Comparison of ENCODE assay signal across 8 cellular contexts in genomic region chr5:80408976-80409926, GRCh38.
DNase-seq lines count a peak whose midpoint lies in the region; ATAC-seq and TF ChIP-seq lines count a peak whose summit lies in the region.

No MANE protein-coding gene starts in this region.

- TF ChIP-seq CTCF in AG10803 (conservative IDR thresholded peaks at IDR 0.05; ENCODE audit: low read length) (no peak), cardiac fibroblast (IDR thresholded peaks at IDR 0.05; ENCODE audit: low read depth, low read length) (no peak)

- H3K27me3 ChIP-seq in HUES6 (ENCODE audit: control insufficient read depth, insufficient read depth, low read length) (no peaks in the 10 kb centered on the region), muscle layer of duodenum (ENCODE audit: low read depth, low read length) (no peaks in the 10 kb centered on the region)

- no peak for ATAC-seq in GM18858 (IDR thresholded peaks at IDR 0.05; ENCODE audit: unreplicated experiment)

- H3K9ac ChIP-seq in HUES6 (ENCODE audit: low read length) = peak overlapping the region; percentile 5

- H3K4me3 ChIP-seq in AG10803 (ENCODE audit: low read length) (peak overlapping the region; percentile 83), HUES6 (ENCODE audit: low read depth, low read length) (peak overlapping the region; percentile 78), cardiac fibroblast (replicated peaks in 1 of 2; ENCODE audit: low read depth in 2 of 2, low read length in 2 of 2) (peak overlapping the region; percentile 89 to 90), muscle layer of duodenum (ENCODE audit: low read depth in 1 of 2, low read length in 2 of 2) (peak overlapping the region; percentile 82)

- H3K9me3 ChIP-seq in HUES6 (ENCODE audit: control insufficient read depth, insufficient read depth, low read depth, low read length) (no peaks in the 10 kb centered on the region), muscle layer of duodenum (ENCODE audit: control insufficient read depth in 1 of 2, low read length in 2 of 2) (no peaks in the 10 kb centered on the region)

- no peaks in the 10 kb centered on the region for H3K4me1 ChIP-seq in HUES6 (ENCODE audit: control insufficient read depth, insufficient read depth, low read length)
- H3K4me1 ChIP-seq in muscle layer of duodenum (ENCODE audit: control insufficient read depth in 1 of 2, insufficient read depth in 2 of 2, low read length in 2 of 2) = peaks cover 0 to 5% of the 10 kb centered on the region in 2 donors

- H3K36me3 ChIP-seq in HUES6 (ENCODE audit: control insufficient read depth, insufficient read depth, low read length) (peaks cover 3% of the 10 kb centered on the region), muscle layer of duodenum (ENCODE audit: control insufficient read depth in 1 of 2, insufficient read depth in 2 of 2, low read length in 2 of 2) (peaks cover 0 to 11% of the 10 kb centered on the region in 2 donors)

- H3K27ac ChIP-seq in HUES6 (ENCODE audit: low read depth, low read length) (no peak overlapping the region), muscle layer of duodenum (ENCODE audit: low read length) (peak overlapping the region; percentile 93)

- peak; percentile 5 for DNase-seq in AG10803 (ENCODE audit: low read depth)
- peak; percentile 19 to 22 for DNase-seq in cardiac fibroblast (ENCODE audit: low read depth in 2 of 2)
- no peak for DNase-seq in SIG-M5 treated with dmso at 0.1 percent for 504 hours (lab: John Stamatoyannopoulos, UW; ENCODE audit: unreplicated experiment)
- no peak for DNase-seq in NK-92 treated with Interleukin-12 subunit alpha and Interleukin-12 subunit beta, amount 100 ng/mL, for 24 hours (lab: John Stamatoyannopoulos, UW)
- no peak for DNase-seq in stimulated activated naive CD4-positive, alpha-beta T cell treated with Interleukin-2 at 50 U/mL for 16 hours (lab: John Stamatoyannopoulos, UW)

Comparison
In these comparisons a context has a peak if more than half of its experiments do, and no peak if none do; other contexts are left out.
1. DNase-seq: peak in AG10803 (single experiment) and cardiac fibroblast (2 of 2); none in SIG-M5 treated with dmso at 0.1 percent for 504 hours (single experiment), NK-92 treated with Interleukin-12 subunit alpha and Interleukin-12 subunit beta, amount 100 ng/mL, for 24 hours (single experiment) and stimulated activated naive CD4-positive, alpha-beta T cell treated with Interleukin-2 at 50 U/mL for 16 hours (single experiment).
2. Peak in every context shown above with its lines, with median percentiles within 50 percentile points of each other: H3K4me3 ChIP-seq.